Comparison of ENCODE assay signal across 1 cellular context in the genomic region with DNA sequence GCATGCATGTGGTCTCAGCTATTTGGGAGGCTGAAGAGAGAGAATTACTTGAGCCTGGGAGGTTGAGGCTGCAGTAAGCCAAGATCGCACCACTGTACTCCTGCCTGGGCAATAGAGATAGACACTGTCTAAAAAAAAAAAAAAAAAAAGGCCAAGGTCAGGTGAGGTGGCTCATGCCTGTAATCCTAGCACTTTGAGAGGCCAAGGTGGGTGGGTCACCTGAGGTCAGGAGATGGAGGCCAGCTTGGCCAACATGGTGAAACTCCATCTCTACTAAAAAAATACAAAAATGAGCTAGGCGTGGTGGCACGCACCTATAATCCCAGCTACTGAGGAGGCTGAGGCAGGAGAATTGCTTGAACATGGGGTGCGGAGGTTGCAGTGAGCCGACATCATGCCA.
TF ChIP-seq lines count a peak whose summit lies in the region.

No MANE protein-coding gene starts in this region.

TF ChIP-seq in HepG2, 621 proteins besides CTCF, POLR2A, EP300 and RAD21 (continues in another document):
- TF ChIP-seq ZBTB39 (CRISPR knock-in tag; IDR thresholded peaks at IDR 0.05), result no peak
- peak; percentile 75 for TF ChIP-seq ZNF121 (CRISPR knock-in tag; IDR thresholded peaks at IDR 0.05)
- TF ChIP-seq YY1 (IDR thresholded peaks at IDR 0.05; ENCODE audit: insufficient read depth, insufficient replicate concordance, low read depth, low read length), result no peak
- no peak for TF ChIP-seq SMARCE1 (IDR thresholded peaks at IDR 0.05; ENCODE audit: borderline replicate concordance)
- no peak for TF ChIP-seq ZNF691 (CRISPR knock-in tag; IDR thresholded peaks at IDR 0.05; ENCODE audit: borderline replicate concordance, low read depth)
- TF ChIP-seq THYN1 (CRISPR knock-in tag; IDR thresholded peaks at IDR 0.05; ENCODE audit: borderline replicate concordance, low read depth), result no peak
- TF ChIP-seq ZFP41 (CRISPR knock-in tag; IDR thresholded peaks at IDR 0.05; ENCODE audit: borderline replicate concordance), result no peak
- peak; percentile 93; the same call in 1 of the 2 replicates for TF ChIP-seq THRA (CRISPR knock-in tag; IDR thresholded peaks at IDR 0.05; ENCODE audit: borderline replicate concordance)
- TF ChIP-seq, protein P1, sequence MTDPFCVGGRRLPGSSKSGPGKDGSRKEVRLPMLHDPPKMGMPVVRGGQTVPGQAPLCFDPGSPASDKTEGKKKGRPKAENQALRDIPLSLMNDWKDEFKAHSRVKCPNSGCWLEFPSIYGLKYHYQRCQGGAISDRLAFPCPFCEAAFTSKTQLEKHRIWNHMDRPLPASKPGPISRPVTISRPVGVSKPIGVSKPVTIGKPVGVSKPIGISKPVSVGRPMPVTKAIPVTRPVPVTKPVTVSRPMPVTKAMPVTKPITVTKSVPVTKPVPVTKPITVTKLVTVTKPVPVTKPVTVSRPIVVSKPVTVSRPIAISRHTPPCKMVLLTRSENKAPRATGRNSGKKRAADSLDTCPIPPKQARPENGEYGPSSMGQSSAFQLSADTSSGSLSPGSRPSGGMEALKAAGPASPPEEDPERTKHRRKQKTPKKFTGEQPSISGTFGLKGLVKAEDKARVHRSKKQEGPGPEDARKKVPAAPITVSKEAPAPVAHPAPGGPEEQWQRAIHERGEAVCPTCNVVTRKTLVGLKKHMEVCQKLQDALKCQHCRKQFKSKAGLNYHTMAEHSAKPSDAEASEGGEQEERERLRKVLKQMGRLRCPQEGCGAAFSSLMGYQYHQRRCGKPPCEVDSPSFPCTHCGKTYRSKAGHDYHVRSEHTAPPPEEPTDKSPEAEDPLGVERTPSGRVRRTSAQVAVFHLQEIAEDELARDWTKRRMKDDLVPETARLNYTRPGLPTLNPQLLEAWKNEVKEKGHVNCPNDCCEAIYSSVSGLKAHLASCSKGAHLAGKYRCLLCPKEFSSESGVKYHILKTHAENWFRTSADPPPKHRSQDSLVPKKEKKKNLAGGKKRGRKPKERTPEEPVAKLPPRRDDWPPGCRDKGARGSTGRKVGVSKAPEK (CRISPR knock-in tag; IDR thresholded peaks at IDR 0.05; ENCODE audit: borderline replicate concordance), result no peak
- no peak for TF ChIP-seq ZNF17 (CRISPR knock-in tag; IDR thresholded peaks at IDR 0.05)
- no peak for TF ChIP-seq KMT2B (CRISPR knock-in tag; IDR thresholded peaks at IDR 0.05)
- no peak for TF ChIP-seq HDAC1 (CRISPR knock-in tag; IDR thresholded peaks at IDR 0.05)
- TF ChIP-seq HOMEZ (CRISPR knock-in tag; IDR thresholded peaks at IDR 0.05; ENCODE audit: low read depth), result no peak
- TF ChIP-seq ZFYVE20 (CRISPR knock-in tag; IDR thresholded peaks at IDR 0.05; ENCODE audit: borderline replicate concordance, low read depth), result no peak
- TF ChIP-seq ZNF709 (CRISPR knock-in tag; IDR thresholded peaks at IDR 0.05), result no peak
- no peak for TF ChIP-seq HOXD1 (CRISPR knock-in tag; IDR thresholded peaks at IDR 0.05)
- TF ChIP-seq ZMYM4 (CRISPR knock-in tag; IDR thresholded peaks at IDR 0.05), result 0 out of 2 replicates have a peak, but pooled peaks have one; percentile 13
- no peak for TF ChIP-seq NAIF1 (CRISPR knock-in tag; IDR thresholded peaks at IDR 0.05; ENCODE audit: borderline replicate concordance)
- 0 out of 4 replicates have a peak, but pooled peaks of 1 of the 2 experiments have one; percentile 13 for TF ChIP-seq NR2F1 (CRISPR knock-in tag; IDR thresholded peaks at IDR 0.05)
- no peak for TF ChIP-seq ZNF75D (CRISPR knock-in tag; IDR thresholded peaks at IDR 0.05; ENCODE audit: borderline replicate concordance)
- TF ChIP-seq PLRG1 (conservative IDR thresholded peaks at IDR 0.05), result no peak
- no peak for TF ChIP-seq PCBP2 (optimal IDR thresholded peaks at IDR 0.05; ENCODE audit: low read depth, low read length, poor library complexity, severe bottlenecking)
- no peak for TF ChIP-seq MYNN (CRISPR knock-in tag; IDR thresholded peaks at IDR 0.05; ENCODE audit: low read depth)
- TF ChIP-seq BORCS8-MEF2B (CRISPR knock-in tag; IDR thresholded peaks at IDR 0.05), result 0 out of 2 replicates have a peak, but pooled peaks have one; percentile 39
- no peak for TF ChIP-seq ZNF792 (CRISPR knock-in tag; IDR thresholded peaks at IDR 0.05)
- no peak for TF ChIP-seq ZNF101 (CRISPR knock-in tag; IDR thresholded peaks at IDR 0.05; ENCODE audit: borderline replicate concordance, low read depth)
- 0 out of 2 replicates have a peak, but pooled peaks have one; percentile 6 for TF ChIP-seq FOSL2 (CRISPR knock-in tag; IDR thresholded peaks at IDR 0.05)
- no peak for TF ChIP-seq SMAD9 (CRISPR knock-in tag; IDR thresholded peaks at IDR 0.05)
- no peak for TF ChIP-seq KAT8 (CRISPR knock-in tag; IDR thresholded peaks at IDR 0.05)
- no peak for TF ChIP-seq ZNF841 (CRISPR knock-in tag; IDR thresholded peaks at IDR 0.05; ENCODE audit: borderline replicate concordance)
- no peak for TF ChIP-seq ZNF276 (CRISPR knock-in tag; IDR thresholded peaks at IDR 0.05; ENCODE audit: low read depth)
- no peak for TF ChIP-seq ZNF703 (CRISPR knock-in tag; IDR thresholded peaks at IDR 0.05; ENCODE audit: borderline replicate concordance)
- no peak for TF ChIP-seq ISX (CRISPR knock-in tag; conservative IDR thresholded peaks at IDR 0.05)
- peak; percentile 48; the same call in 1 of the 2 replicates for TF ChIP-seq ZNF770 (CRISPR knock-in tag; IDR thresholded peaks at IDR 0.05)
- TF ChIP-seq KLF6 (CRISPR knock-in tag; IDR thresholded peaks at IDR 0.05), result no peak
- TF ChIP-seq PPARG (CRISPR knock-in tag; conservative IDR thresholded peaks at IDR 0.05), result no peak
- TF ChIP-seq AGO2 (optimal IDR thresholded peaks at IDR 0.05; ENCODE audit: low read depth, low read length), result no peak
- no peak for TF ChIP-seq CREB1 (IDR thresholded peaks at IDR 0.05)
- no peak for TF ChIP-seq CREB1 (CRISPR knock-in tag; IDR thresholded peaks at IDR 0.05)
- no peak for TF ChIP-seq ZNF317 (CRISPR knock-in tag; IDR thresholded peaks at IDR 0.05)
- TF ChIP-seq HCFC1 (IDR thresholded peaks at IDR 0.05; ENCODE audit: low read depth, low read length), result no peak
- TF ChIP-seq ZNF207 (IDR thresholded peaks at IDR 0.05; ENCODE audit: borderline replicate concordance), result no peak
- no peak for TF ChIP-seq MLLT10 (CRISPR knock-in tag; IDR thresholded peaks at IDR 0.05)
- TF ChIP-seq SYNCRIP (IDR thresholded peaks at IDR 0.05; ENCODE audit: insufficient read depth, low read depth, low read length), result no peak
- TF ChIP-seq KDM4B (CRISPR knock-in tag; IDR thresholded peaks at IDR 0.05), result no peak
- no peak for TF ChIP-seq REL (CRISPR knock-in tag; conservative IDR thresholded peaks at IDR 0.05)
- TF ChIP-seq XRCC5 (optimal IDR thresholded peaks at IDR 0.05; ENCODE audit: low read length), result no peak
- TF ChIP-seq RARA (CRISPR knock-in tag; IDR thresholded peaks at IDR 0.05), result peak; percentile 74
- no peak for TF ChIP-seq ZNF251 (CRISPR knock-in tag; IDR thresholded peaks at IDR 0.05)
- no peak for TF ChIP-seq SRY (CRISPR knock-in tag; IDR thresholded peaks at IDR 0.05)
- no peak for TF ChIP-seq THAP7 (CRISPR knock-in tag; IDR thresholded peaks at IDR 0.05)
- TF ChIP-seq KAT7 (CRISPR knock-in tag; IDR thresholded peaks at IDR 0.05; ENCODE audit: borderline replicate concordance), result no peak
- peak; percentile 56 for TF ChIP-seq NR2F6 (IDR thresholded peaks at IDR 0.05)
- TF ChIP-seq NR2F6 (CRISPR knock-in tag; IDR thresholded peaks at IDR 0.05), result peak; percentile 54; the same call in 1 of the 2 replicates
- no peak for TF ChIP-seq PRPF4 (IDR thresholded peaks at IDR 0.05; ENCODE audit: low read depth, low read length, poor library complexity, severe bottlenecking)
- no peak for TF ChIP-seq ZFP1 (CRISPR knock-in tag; IDR thresholded peaks at IDR 0.05)
- TF ChIP-seq ASH2L (IDR thresholded peaks at IDR 0.05; ENCODE audit: insufficient read length, low read depth, low read length), result no peak
- TF ChIP-seq ZBTB7B (CRISPR knock-in tag; IDR thresholded peaks at IDR 0.05), result no peak
- no peak for TF ChIP-seq AKAP8 (CRISPR knock-in tag; IDR thresholded peaks at IDR 0.05)
- no peak for TF ChIP-seq GTF3A (CRISPR knock-in tag; conservative IDR thresholded peaks at IDR 0.05)
- no peak for TF ChIP-seq CERS6 (CRISPR knock-in tag; IDR thresholded peaks at IDR 0.05)
- TF ChIP-seq NFYC (CRISPR knock-in tag; IDR thresholded peaks at IDR 0.05), result no peak
- TF ChIP-seq ZNF264 (CRISPR knock-in tag; IDR thresholded peaks at IDR 0.05), result no peak
